In genomic region chr3:152270944-152271343, GRCh38 we compare ENCODE assay signal across 8 cellular contexts. TPM values are rescaled to one million over a fixed set of nuclear protein-coding genes. Genes with fewer than 3 reads are reported as not detected.
DNase-seq lines count a peak whose midpoint lies in the region; ATAC-seq and TF ChIP-seq lines count a peak whose summit lies in the region.

No MANE protein-coding gene starts in this region.

- H2AFZ ChIP-seq in KMS-11 (ENCODE audit: low read depth) = no peak overlapping the region

- H3K4me3 Mint-ChIP-seq in chondrocyte (ENCODE audit: unreplicated experiment) = peak overlapping the region; percentile 94
- H3K4me3 Mint-ChIP-seq in naive thymus-derived CD4-positive, alpha-beta T cell = peak overlapping the region; percentile 78 to 100 (median 94)

- H4K20me1 ChIP-seq in KMS-11 (ENCODE audit: insufficient read depth) = peaks cover 22% of the 10 kb centered on the region; the same call in 1 of the 2 replicates

- no peaks in the 10 kb centered on the region for H3K9me3 Mint-ChIP-seq in chondrocyte (ENCODE audit: low read depth)
- H3K9me3 Mint-ChIP-seq in naive thymus-derived CD4-positive, alpha-beta T cell = no peaks in the 10 kb centered on the region

- H3K9ac ChIP-seq in KMS-11 = peak overlapping the region; percentile 99

- H3K4me3 ChIP-seq in AG04450 (ENCODE audit: low read depth, low read length) (peak overlapping the region; percentile 76), KMS-11 (IDR thresholded peaks at IDR 0.05; ENCODE audit: insufficient read depth, low read depth, low read length) (no peak overlapping the region)
- peak overlapping the region; percentile 77 for H3K4me3 ChIP-seq in naive thymus-derived CD4-positive, alpha-beta T cell (ENCODE audit: low read length)

- intact Hi-C loops in naive thymus-derived CD4-positive, alpha-beta T cell (cut with micrococcal nuclease) = loop anchor here (1.0 to 10.0 kb wide), 5 partner anchors 8 to 1509 kb away; partner anchors contain the start of genes SIAH2 (in 2 of the 2) and RAP2B (in 1 of the 2)

- no peaks in the 10 kb centered on the region for H3K27me3 ChIP-seq in AG04450 (ENCODE audit: control insufficient read depth, insufficient read depth, low read length)
- no peaks in the 10 kb centered on the region for H3K27me3 ChIP-seq in KMS-11 (ENCODE audit: insufficient read depth, low read depth)
- H3K27me3 ChIP-seq in naive thymus-derived CD4-positive, alpha-beta T cell (ENCODE audit: control insufficient read depth in 2 of 2, insufficient read depth in 2 of 2, low read length in 2 of 2) = no peaks in the 10 kb centered on the region

- H3K79me2 ChIP-seq in KMS-11 (ENCODE audit: insufficient read depth, low read depth) = peaks cover 98% of the 10 kb centered on the region

- CTCF ChIA-PET in AG04450 (lab: Charles Lee) = interaction anchor here (0.6 kb wide), 1 partner anchor 201 kb away, joined by 3 read pairs; no protein-coding TSS in a partner anchor
- CTCF ChIA-PET in naive thymus-derived CD4-positive, alpha-beta T cell (lab: Charles Lee) = no interaction called here

- H3K4me2 ChIP-seq in KMS-11 = peak overlapping the region; percentile 99

- ATAC-seq in naive thymus-derived CD4-positive, alpha-beta T cell = no peak
- ATAC-seq in GM21825 (IDR thresholded peaks at IDR 0.05; ENCODE audit: unreplicated experiment) (no peak), HG02840 (IDR thresholded peaks at IDR 0.05; ENCODE audit: low FRiP score, unreplicated experiment) (no peak), HG03025 (IDR thresholded peaks at IDR 0.05; ENCODE audit: low FRiP score, unreplicated experiment) (no peak)

- H3K27me3 Mint-ChIP-seq in chondrocyte (ENCODE audit: low read depth) = no peaks in the 10 kb centered on the region
- no peaks in the 10 kb centered on the region for H3K27me3 Mint-ChIP-seq in naive thymus-derived CD4-positive, alpha-beta T cell

- no peaks in the 10 kb centered on the region for H3K9me3 ChIP-seq in AG04450 (ENCODE audit: control insufficient read depth, insufficient read depth, low read length)
- no peaks in the 10 kb centered on the region for H3K9me3 ChIP-seq in naive thymus-derived CD4-positive, alpha-beta T cell (ENCODE audit: control insufficient read depth in 2 of 3, low read length in 3 of 3)

- TF ChIP-seq CTCF in AG04450 (IDR thresholded peaks at IDR 0.05; ENCODE audit: low read depth, low read length) = no peak
- TF ChIP-seq CTCF in KMS-11 (conservative IDR thresholded peaks at IDR 0.05; ENCODE audit: low read depth, low read length) = no peak
- TF ChIP-seq CTCF in chondrocyte (IDR thresholded peaks at IDR 0.05) = no peak

- peaks cover 44% of the 10 kb centered on the region for H3K4me1 ChIP-seq in KMS-11 (ENCODE audit: low read depth, poor library complexity, severe bottlenecking)
- H3K4me1 ChIP-seq in naive thymus-derived CD4-positive, alpha-beta T cell (ENCODE audit: control insufficient read depth in 2 of 2, insufficient read depth in 2 of 2, low read length in 2 of 2) = peaks cover 27 to 49% of the 10 kb centered on the region in 2 donors

- H3K4me1 Mint-ChIP-seq in chondrocyte (ENCODE audit: low read depth) = peaks cover 65% of the 10 kb centered on the region
- peaks cover 37 to 66% (median 62%) of the 10 kb centered on the region in 7 donors for H3K4me1 Mint-ChIP-seq in naive thymus-derived CD4-positive, alpha-beta T cell

- H3K36me3 ChIP-seq in KMS-11 (ENCODE audit: insufficient read depth) = peaks cover 5% of the 10 kb centered on the region; the same call in 1 of the 2 replicates
- peaks cover 0 to 12% (median 3%) of the 10 kb centered on the region in 3 experiments for H3K36me3 ChIP-seq in naive thymus-derived CD4-positive, alpha-beta T cell (ENCODE audit: control insufficient read depth in 2 of 3, insufficient read depth in 3 of 3, low read length in 3 of 3)

- H3K27ac Mint-ChIP-seq in chondrocyte (ENCODE audit: unreplicated experiment) = peak overlapping the region; percentile 98
- peak overlapping the region; percentile 84 to 98 (median 95) for H3K27ac Mint-ChIP-seq in naive thymus-derived CD4-positive, alpha-beta T cell

- H3K27ac ChIP-seq in AG04450 (ENCODE audit: low read depth, low read length) (no peak overlapping the region), KMS-11 (peak overlapping the region; percentile 99)
- H3K27ac ChIP-seq in naive thymus-derived CD4-positive, alpha-beta T cell (ENCODE audit: low read depth, low read length) = peak overlapping the region; percentile 99

- no peak for DNase-seq in AG04450 (ENCODE audit: low read depth, low spot score)
- DNase-seq in chondrocyte (ENCODE audit: low spot score) = no peak
- no peak for DNase-seq in naive thymus-derived CD4-positive, alpha-beta T cell
- DNase-seq in LoVo (ENCODE audit: low spot score) = no peak

- POLR2A ChIA-PET in AG04450 (lab: Yijun Ruan, JAX) = no interaction called here
- POLR2A ChIA-PET in naive thymus-derived CD4-positive, alpha-beta T cell (lab: Charles Lee) = interaction anchor here (0.6 to 11.1 kb wide), 10 partner anchors 11 to 181 kb away, joined by 3 to 229 read pairs (median 38); no protein-coding TSS in a partner anchor

- H3K36me3 Mint-ChIP-seq in chondrocyte (ENCODE audit: low read depth) = no peaks in the 10 kb centered on the region
- H3K36me3 Mint-ChIP-seq in naive thymus-derived CD4-positive, alpha-beta T cell = peaks cover 4 to 31% (median 21%) of the 10 kb centered on the region in 5 donors

RNA-seq across cellular contexts. Expression of gene MBNL1, which starts 2.2 kb away (rescaled TPM):
- 92.1 and 95.5 TPM in 2 replicates for polyA plus RNA-seq in AG04450 (2011; rRNA removed)
- polyA minus RNA-seq in AG04450 (2011; rRNA and poly(A)+ RNA removed) = 295 and 329 TPM in 2 replicates
- total RNA-seq in chondrocyte = 164 to 177 TPM (median 166 TPM) in 3 replicates
- 100 to 1,000 TPM; 459 to 675 (median 508) TPM for total RNA-seq in naive thymus-derived CD4-positive, alpha-beta T cell
- 100 to 1,000 TPM; 371 to 389 TPM for polyA plus RNA-seq in naive thymus-derived CD4-positive, alpha-beta T cell
